Comparison of ENCODE assay signal across 2 cellular contexts in genomic region chr12:6074979-6075585, GRCh38.
TF ChIP-seq lines count a peak whose summit lies in the region.

No MANE protein-coding gene starts in this region.

TF ChIP-seq in liver, 16 proteins besides CTCF, POLR2A, EP300 and RAD21 (continued from another document):
- TF ChIP-seq REST (IDR thresholded peaks at IDR 0.05): no peak
- no peak for TF ChIP-seq EGR1 (IDR thresholded peaks at IDR 0.05; ENCODE audit: low read depth in 2 of 2)
- no peak for TF ChIP-seq HNF4G (IDR thresholded peaks at IDR 0.05)
- no peak for TF ChIP-seq FOXA1 (IDR thresholded peaks at IDR 0.05)
- TF ChIP-seq FOXA2 (IDR thresholded peaks at IDR 0.05): no peak
- TF ChIP-seq ZBTB33 (IDR thresholded peaks at IDR 0.05): no peak

TF ChIP-seq in HepG2, 621 proteins besides CTCF, POLR2A, EP300 and RAD21:
- TF ChIP-seq ZNF800 (CRISPR knock-in tag; IDR thresholded peaks at IDR 0.05): no peak
- no peak for TF ChIP-seq ZNF10 (CRISPR knock-in tag; IDR thresholded peaks at IDR 0.05; ENCODE audit: borderline replicate concordance, low read depth)
- no peak for TF ChIP-seq HNRNPUL1 (IDR thresholded peaks at IDR 0.05; ENCODE audit: low read depth, low read length)
- no peak for TF ChIP-seq ZNF326 (CRISPR knock-in tag; IDR thresholded peaks at IDR 0.05; ENCODE audit: borderline replicate concordance)
- no peak for TF ChIP-seq ZMYM3 (CRISPR knock-in tag; IDR thresholded peaks at IDR 0.05)
- TF ChIP-seq HOXA3 (CRISPR knock-in tag; IDR thresholded peaks at IDR 0.05): no peak
- TF ChIP-seq SIX4 (CRISPR knock-in tag; IDR thresholded peaks at IDR 0.05): no peak
- TF ChIP-seq MIER3 (CRISPR knock-in tag; IDR thresholded peaks at IDR 0.05; ENCODE audit: borderline replicate concordance): no peak
- no peak for TF ChIP-seq ZFP41 (CRISPR knock-in tag; IDR thresholded peaks at IDR 0.05; ENCODE audit: borderline replicate concordance)
- TF ChIP-seq ELF1 (CRISPR knock-in tag; IDR thresholded peaks at IDR 0.05): no peak
- no peak for TF ChIP-seq TOPORS (CRISPR knock-in tag; IDR thresholded peaks at IDR 0.05)
- no peak for TF ChIP-seq CBX2 (IDR thresholded peaks at IDR 0.05; ENCODE audit: low read depth, low read length)
- TF ChIP-seq CBX2 (CRISPR knock-in tag; IDR thresholded peaks at IDR 0.05; ENCODE audit: low read depth): no peak
- TF ChIP-seq SRY (CRISPR knock-in tag; IDR thresholded peaks at IDR 0.05): no peak
- no peak for TF ChIP-seq GABPA (IDR thresholded peaks at IDR 0.05; ENCODE audit: low read depth, low read length)
- TF ChIP-seq GABPA (CRISPR knock-in tag; IDR thresholded peaks at IDR 0.05; ENCODE audit: low read depth): no peak
- no peak for TF ChIP-seq MAZ (IDR thresholded peaks at IDR 0.05; ENCODE audit: borderline replicate concordance, low read depth, low read length)
- TF ChIP-seq MAZ (CRISPR knock-in tag; IDR thresholded peaks at IDR 0.05; ENCODE audit: low read depth): no peak
- no peak for TF ChIP-seq ZNF644 (CRISPR knock-in tag; IDR thresholded peaks at IDR 0.05; ENCODE audit: low read depth)
- no peak for TF ChIP-seq PRMT3 (CRISPR knock-in tag; IDR thresholded peaks at IDR 0.05; ENCODE audit: borderline replicate concordance, low read depth)
- no peak for TF ChIP-seq ZNF17 (CRISPR knock-in tag; IDR thresholded peaks at IDR 0.05)
- TF ChIP-seq MYNN (CRISPR knock-in tag; IDR thresholded peaks at IDR 0.05; ENCODE audit: low read depth): no peak
- TF ChIP-seq AKAP8 (CRISPR knock-in tag; IDR thresholded peaks at IDR 0.05): no peak
